Comparison of ENCODE assay signal across 21 cellular contexts in genomic region chr13:111514646-111515617, GRCh38.
DNase-seq lines count a peak whose midpoint lies in the region; ATAC-seq and TF ChIP-seq lines count a peak whose summit lies in the region.
"Had no signal": no experiment of that assay in that cellular context is flagged by ENCODE, and none has a peak within 500 bp of the region (broad histone marks: within the 10 kb centered on the region; RNA-seq: fewer than 3 reads in every experiment).

No MANE protein-coding gene starts in this region.

- no peaks in the 10 kb centered on the region for H4K20me1 ChIP-seq in GM23338 (replicated peaks; ENCODE audit: insufficient read depth)

- intact Hi-C loops in sciatic nerve (cut with DNase I): no loop called here

- no peak overlapping the region for H3K4me3 ChIP-seq in GM23338
- H3K4me3 ChIP-seq in trophoblast cell (ENCODE audit: low read depth, low read length): no peak overlapping the region
- H3K4me3 ChIP-seq: GM12878, GM23248 had no signal

- H3K9me2 ChIP-seq in GM23338 (ENCODE audit: insufficient read depth): no peaks in the 10 kb centered on the region

- H3K4me1 Mint-ChIP-seq in GM23338 (peaks cover 3% of the 10 kb centered on the region), chondrocyte (ENCODE audit: low read depth) (peaks cover 5% of the 10 kb centered on the region)
- H3K4me1 Mint-ChIP-seq: IgD-negative memory B cell had no signal

- H3K79me2 ChIP-seq in GM23338 (replicated peaks; ENCODE audit: insufficient read depth) (no peaks in the 10 kb centered on the region), trophoblast cell (ENCODE audit: control insufficient read depth, insufficient read depth, low read length, poor library complexity) (no peaks in the 10 kb centered on the region)

- no peak overlapping the region for H2AK5ac ChIP-seq in trophoblast cell (ENCODE audit: low read length)

- no peaks in the 10 kb centered on the region for H3F3A ChIP-seq in GM23338 (replicated peaks; ENCODE audit: low read depth)

- H3K4me3 Mint-ChIP-seq in GM23338: no peak overlapping the region
- no peak overlapping the region for H3K4me3 Mint-ChIP-seq in chondrocyte (ENCODE audit: unreplicated experiment)
- H3K4me3 Mint-ChIP-seq: CD4-positive, alpha-beta T cell had no signal

- peaks cover 2% of the 10 kb centered on the region for H3K9me3 ChIP-seq in trophoblast cell (ENCODE audit: insufficient read depth, low read depth, low read length)
- H3K9me3 ChIP-seq: BE2C, Caco-2 had no signal

- H3K23ac ChIP-seq in trophoblast cell (ENCODE audit: low read length): no peak overlapping the region

- no peak overlapping the region for H2BK5ac ChIP-seq in trophoblast cell (ENCODE audit: low read depth, low read length, poor library complexity)

- no peaks in the 10 kb centered on the region for H3K79me1 ChIP-seq in trophoblast cell (ENCODE audit: low read length)

- H4K12ac ChIP-seq in trophoblast cell (ENCODE audit: low read depth, low read length): no peak overlapping the region

- no peaks in the 10 kb centered on the region for H3K36me3 ChIP-seq in GM23338 (ENCODE audit: insufficient read depth)
- no peaks in the 10 kb centered on the region for H3K36me3 ChIP-seq in trophoblast cell (ENCODE audit: control insufficient read depth in 1 of 2, insufficient read depth in 2 of 2, low read length in 2 of 2)
- H3K36me3 ChIP-seq: BE2C had no signal

- ATAC-seq in GM23338 (no peak), sciatic nerve (no peak), HG02798 (IDR thresholded peaks at IDR 0.05; ENCODE audit: poor library complexity, unreplicated experiment) (no peak)
- ATAC-seq: GM12878, HCT116 had no signal

- H3K9me3 Mint-ChIP-seq in GM23338 (peaks cover 5% of the 10 kb centered on the region; the same call in 2 of the 3 replicates), chondrocyte (ENCODE audit: low read depth) (no peaks in the 10 kb centered on the region)
- H3K9me3 Mint-ChIP-seq: CD4-positive, alpha-beta T cell; IgD-negative memory B cell had no signal

- no peak overlapping the region for H3K14ac ChIP-seq in trophoblast cell (ENCODE audit: low read length)

- WGBS in trophoblast cell (ENCODE audit: extremely low coverage, insufficient coverage, insufficient read length): no CpG with 5 or more reads among the region's 25 CpGs

- H2AFZ ChIP-seq in GM23338 (no peak overlapping the region), trophoblast cell (ENCODE audit: insufficient read depth, low read length, poor library complexity) (no peak overlapping the region)
- H2AFZ ChIP-seq: GM23248 had no signal

- H3K4me1 ChIP-seq in GM23338 (ENCODE audit: insufficient read depth): peaks cover under 1% of the 10 kb centered on the region; the same call in 1 of the 2 replicates
- no peaks in the 10 kb centered on the region for H3K4me1 ChIP-seq in trophoblast cell (ENCODE audit: control insufficient read depth in 1 of 2, insufficient read depth in 2 of 2, low read length in 2 of 2)
- H3K4me1 ChIP-seq: BE2C, Caco-2 had no signal

- H3K27ac Mint-ChIP-seq in GM23338: 0 out of 2 replicates have a peak overlapping the region, but pooled peaks have one; percentile 39
- H3K27ac Mint-ChIP-seq in chondrocyte (ENCODE audit: unreplicated experiment): no peak overlapping the region
- H3K27ac Mint-ChIP-seq: CD4-positive, alpha-beta T cell had no signal

- TF ChIP-seq CTCF in GM23338 (conservative IDR thresholded peaks at IDR 0.05; ENCODE audit: low read depth in 2 of 2) (no peak), chondrocyte (IDR thresholded peaks at IDR 0.05) (no peak)

- no peak overlapping the region for H2BK12ac ChIP-seq in trophoblast cell (ENCODE audit: low read length)

- no peak overlapping the region for H3K27ac ChIP-seq in GM23338 (ENCODE audit: low read depth)
- no peak overlapping the region for H3K27ac ChIP-seq in trophoblast cell (ENCODE audit: low read depth, low read length)
- H3K27ac ChIP-seq: GM23248 had no signal

- H3K27me3 Mint-ChIP-seq in GM23338 (ENCODE audit: insufficient read depth, low read depth, poor library complexity) (peaks cover 6% of the 10 kb centered on the region), chondrocyte (ENCODE audit: low read depth) (peaks cover 34% of the 10 kb centered on the region)

- H3K4me2 ChIP-seq in GM23338 (no peak overlapping the region), trophoblast cell (ENCODE audit: low read length) (no peak overlapping the region)

- H3K36me3 Mint-ChIP-seq in GM23338 (ENCODE audit: low read depth) (no peaks in the 10 kb centered on the region), chondrocyte (ENCODE audit: low read depth) (no peaks in the 10 kb centered on the region)
- H3K36me3 Mint-ChIP-seq: IgD-negative memory B cell had no signal

- H4K91ac ChIP-seq in trophoblast cell (ENCODE audit: low read depth, low read length): no peak overlapping the region

- H4K8ac ChIP-seq in trophoblast cell (ENCODE audit: low read depth, low read length): no peak overlapping the region

- H3K9ac ChIP-seq in trophoblast cell (ENCODE audit: low read length): no peak overlapping the region
- H3K9ac ChIP-seq: GM23248 had no signal

- no peak overlapping the region for H3K4ac ChIP-seq in trophoblast cell (ENCODE audit: low read depth, low read length)

- no peak overlapping the region for H3K18ac ChIP-seq in trophoblast cell (ENCODE audit: low read length)

- H2BK120ac ChIP-seq in trophoblast cell (ENCODE audit: insufficient read depth, low read length, poor library complexity): no peak overlapping the region

- DNase-seq in GM23338 (ENCODE audit: low spot score) (no peak), chondrocyte (ENCODE audit: low spot score) (peak; percentile 80), mesenteric fat pad (ENCODE audit: low spot score) (peak; percentile 62), sciatic nerve (ENCODE audit: low spot score) (peak; percentile 41), occipital lobe (lab: John Stamatoyannopoulos, UW) (no peak), trophoblast cell (no peak)
- DNase-seq: BE2C; Caco-2; CD4-positive, alpha-beta T cell; DMS 273 treated with DMSO at 0.1 percent for 48 hours; GM23248; NCI-H1105 treated with DMSO at 0.1 percent for 48 hours; NCI-H2029 treated with DMSO at 0.1 percent for 48 hours; NCI-H345; NCI-H524; NCI-H774; NK-92 treated with Interleukin-12 subunit alpha and Interleukin-12 subunit beta, amount 100 ng/mL, for 24 hours had no signal

- H3K27me3 ChIP-seq in GM23338 (ENCODE audit: insufficient read depth) (no peaks in the 10 kb centered on the region), trophoblast cell (ENCODE audit: insufficient read depth, low read length) (no peaks in the 10 kb centered on the region)

TF ChIP-seq in GM23338, 12 proteins besides CTCF, POLR2A, EP300 and RAD21 (continues in another document):
- no peak for TF ChIP-seq NANOG (IDR thresholded peaks at IDR 0.05; ENCODE audit: borderline replicate concordance)
- no peak for TF ChIP-seq EZH2phosphoT487 (IDR thresholded peaks at IDR 0.05; ENCODE audit: unreplicated experiment)
- TF ChIP-seq POLR2AphosphoS5 (IDR thresholded peaks at IDR 0.05; ENCODE audit: low read depth): no peak
- no peak for TF ChIP-seq EZH2 (IDR thresholded peaks at IDR 0.05; ENCODE audit: low read depth, unreplicated experiment)
- TF ChIP-seq JUNB (IDR thresholded peaks at IDR 0.05; ENCODE audit: unreplicated experiment): no peak
- no peak for TF ChIP-seq REST (IDR thresholded peaks at IDR 0.05; ENCODE audit: unreplicated experiment)
- TF ChIP-seq ZNF114 (CRISPR knock-in tag; IDR thresholded peaks at IDR 0.05): no peak
- no peak for TF ChIP-seq ZNF331 (CRISPR knock-in tag; IDR thresholded peaks at IDR 0.05; ENCODE audit: low read depth)
- TF ChIP-seq CREB1 (CRISPR knock-in tag; IDR thresholded peaks at IDR 0.05; ENCODE audit: low read depth): no peak
- TF ChIP-seq ETS1 (IDR thresholded peaks at IDR 0.05): no peak

Comparison
In these comparisons a context has a peak if more than half of its experiments do, and no peak if none do; other contexts are left out.
1. DNase-seq: peak in chondrocyte (single experiment), mesenteric fat pad (single experiment) and sciatic nerve (single experiment); none in GM23338 (single experiment), occipital lobe (single experiment) and trophoblast cell (0 of 2).